Comparison of ENCODE assay signal across 1 cellular context in the genomic region with DNA sequence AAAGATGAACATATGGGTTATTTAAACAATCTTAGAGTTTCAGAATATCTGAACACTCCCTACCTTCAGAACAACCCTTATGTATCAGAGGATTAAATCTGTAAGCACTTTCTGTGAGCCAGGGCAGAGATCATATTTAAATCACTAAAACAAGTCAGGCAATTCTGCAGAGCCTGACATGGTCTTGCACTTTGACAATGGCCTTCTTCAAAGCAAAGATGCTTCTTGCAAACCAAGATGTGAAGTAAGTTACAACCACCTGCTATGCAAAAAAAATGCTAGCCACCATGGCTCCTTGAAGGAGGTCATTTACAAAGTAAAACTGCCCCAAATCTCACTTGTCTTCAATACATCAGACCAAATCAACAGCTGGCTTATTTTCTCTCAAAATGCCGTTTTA.
TF ChIP-seq lines count a peak whose summit lies in the region.

No MANE protein-coding gene starts in this region.

TF ChIP-seq in IMR-90, 13 proteins besides CTCF, POLR2A, EP300 and RAD21 (continued from another document):
- TF ChIP-seq, protein P1, sequence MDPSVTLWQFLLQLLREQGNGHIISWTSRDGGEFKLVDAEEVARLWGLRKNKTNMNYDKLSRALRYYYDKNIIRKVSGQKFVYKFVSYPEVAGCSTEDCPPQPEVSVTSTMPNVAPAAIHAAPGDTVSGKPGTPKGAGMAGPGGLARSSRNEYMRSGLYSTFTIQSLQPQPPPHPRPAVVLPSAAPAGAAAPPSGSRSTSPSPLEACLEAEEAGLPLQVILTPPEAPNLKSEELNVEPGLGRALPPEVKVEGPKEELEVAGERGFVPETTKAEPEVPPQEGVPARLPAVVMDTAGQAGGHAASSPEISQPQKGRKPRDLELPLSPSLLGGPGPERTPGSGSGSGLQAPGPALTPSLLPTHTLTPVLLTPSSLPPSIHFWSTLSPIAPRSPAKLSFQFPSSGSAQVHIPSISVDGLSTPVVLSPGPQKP (IDR thresholded peaks at IDR 0.05; ENCODE audit: borderline replicate concordance, low read depth, low read length) = no peak
- TF ChIP-seq BHLHE40 (IDR thresholded peaks at IDR 0.05; ENCODE audit: low read depth, low read length) (no peak), CEBPB (IDR thresholded peaks at IDR 0.05; ENCODE audit: low read depth, low read length) (no peak), NFE2L2 (IDR thresholded peaks at IDR 0.05; ENCODE audit: low read depth, low read length) (no peak)
